In genomic region chr19:13051581-13052165, GRCh38 we compare ENCODE assay signal across 9 cellular contexts. TPM values are rescaled to one million over a fixed set of nuclear protein-coding genes. Genes with fewer than 3 reads are reported as not detected.
DNase-seq lines count a peak whose midpoint lies in the region; ATAC-seq, FAIRE-seq and TF ChIP-seq lines count a peak whose summit lies in the region.
"Had no signal": no experiment of that assay in that cellular context is flagged by ENCODE, and none has a peak within 500 bp of the region (broad histone marks: within the 10 kb centered on the region; RNA-seq: fewer than 3 reads in every experiment).

No MANE protein-coding gene starts in this region.

- H3K4me2 ChIP-seq in OCI-LY7 (ENCODE audit: low read length): no peak overlapping the region

- DNase-seq in EH (ENCODE audit: low read depth) (peak; percentile 51), NCI-H1417 treated with DMSO at 0.1 percent for 48 hours (lab: John Stamatoyannopoulos, UW) (peak; percentile 33), OCI-LY7 (ENCODE audit: low spot score) (no peak), frontal cortex (ENCODE audit: low spot score in 2 of 2) (no peak), medulla oblongata (ENCODE audit: extremely low spot score) (no peak)
- peak in 1 of 2 donors; percentile 32 for DNase-seq in activated naive CD4-positive, alpha-beta T cell treated with anti-CD3 and anti-CD28 coated beads, Interleukin-2, amount 50 U/mL, for 72 hours (ENCODE audit: low spot score in 2 of 2)
- DNase-seq in stimulated activated CD4-positive, alpha-beta T cell treated with anti-CD3 and anti-CD28 coated beads, Interleukin-4, amount 100 ng/mL, for 1 hour: peak; percentile 40

- no peak overlapping the region for H2AFZ ChIP-seq in OCI-LY7 (ENCODE audit: low read length)

- H3K9me3 Mint-ChIP-seq in activated naive CD4-positive, alpha-beta T cell treated with anti-CD3 and anti-CD28 coated beads, Interleukin-2, amount 50 U/mL, for 72 hours: no peaks in the 10 kb centered on the region

- no peaks in the 10 kb centered on the region for H3K79me2 ChIP-seq in OCI-LY7 (ENCODE audit: insufficient read depth, low read depth, low read length)

- no peak overlapping the region for H3K27ac ChIP-seq in OCI-LY7 (ENCODE audit: low read depth, low read length, poor library complexity, severe bottlenecking)
- H3K27ac ChIP-seq: neutrophil had no signal

- POLR2A ChIA-PET in OCI-LY7 (lab: Charles Lee): no interaction called here

- H3K9me2 ChIP-seq in OCI-LY7 (ENCODE audit: insufficient read depth, low read length): no peaks in the 10 kb centered on the region

- TF ChIP-seq CTCF in OCI-LY7 (conservative IDR thresholded peaks at IDR 0.05; ENCODE audit: low read length): no peak

- H3K36me3 ChIP-seq in iPS-15b (ENCODE audit: control insufficient read depth, insufficient read depth, low read length) (no peaks in the 10 kb centered on the region), OCI-LY7 (ENCODE audit: insufficient read depth, low read length) (no peaks in the 10 kb centered on the region)
- H3K36me3 ChIP-seq: neutrophil had no signal

- H3K9ac ChIP-seq in iPS-15b (ENCODE audit: low read depth, low read length): no peak overlapping the region

- CTCF ChIA-PET in OCI-LY7 (lab: Charles Lee; ENCODE audit: unreplicated experiment): no interaction called here

- H4K20me1 ChIP-seq in OCI-LY7 (ENCODE audit: insufficient read depth, low read length): no peaks in the 10 kb centered on the region

- H3K4me3 ChIP-seq in iPS-15b (ENCODE audit: low read depth, low read length): peak overlapping the region; percentile 30
- no peak overlapping the region for H3K4me3 ChIP-seq in OCI-LY7 (ENCODE audit: low read depth, low read length, poor library complexity, severe bottlenecking)

- BruUV-seq in OCI-LY7 (replicated peaks; lab: Mats Ljungman, UMichigan): no TSS peak

- H3K4me1 ChIP-seq in iPS-15b (ENCODE audit: control insufficient read depth, insufficient read depth, low read length): peaks cover 16% of the 10 kb centered on the region
- H3K4me1 ChIP-seq in OCI-LY7 (ENCODE audit: insufficient read depth, low read length, poor library complexity, severe bottlenecking): no peaks in the 10 kb centered on the region

- H3K36me3 Mint-ChIP-seq in activated naive CD4-positive, alpha-beta T cell treated with anti-CD3 and anti-CD28 coated beads, Interleukin-2, amount 50 U/mL, for 72 hours: no peaks in the 10 kb centered on the region

- intact Hi-C loops in OCI-LY7 (cut with micrococcal nuclease; ENCODE audit: unreplicated experiment): no loop called here

- peak overlapping the region; percentile 15 to 31 for H3K27ac Mint-ChIP-seq in activated naive CD4-positive, alpha-beta T cell treated with anti-CD3 and anti-CD28 coated beads, Interleukin-2, amount 50 U/mL, for 72 hours

- FAIRE-seq in frontal cortex (lab: Jason Lieb, UNC): no peak

- peak; percentile 63 to 64 for ATAC-seq in activated naive CD4-positive, alpha-beta T cell treated with anti-CD3 and anti-CD28 coated beads, Interleukin-2, amount 50 U/mL, for 72 hours

- peaks cover 94% of the 10 kb centered on the region for H3K27me3 ChIP-seq in iPS-15b (ENCODE audit: control insufficient read depth, insufficient read depth, low read length)

- H3K9me3 ChIP-seq in iPS-15b (ENCODE audit: control insufficient read depth, insufficient read depth, low read length) (no peaks in the 10 kb centered on the region), OCI-LY7 (ENCODE audit: low read length) (no peaks in the 10 kb centered on the region)
- H3K9me3 ChIP-seq: neutrophil had no signal

RNA-seq across cellular contexts. Expression of gene LYL1, which starts 51.0 kb away (rescaled TPM):
- total RNA-seq in activated naive CD4-positive, alpha-beta T cell treated with anti-CD3 and anti-CD28 coated beads, Interleukin-2, amount 50 U/mL, for 72 hours: 1 to 10 TPM in 1 of 2 donors, under 1 TPM in 1; 0.71 to 3.2 TPM
- total RNA-seq in OCI-LY7 (2014; rRNA removed; shearing (Covaris generic)): 66.8 and 75.5 TPM in 2 replicates
- total RNA-seq in OCI-LY7 (2022) (70.4 and 72.5 TPM in 2 replicates), frontal cortex (2.9 TPM)

RNA-seq across cellular contexts. Expression of gene NFIX, which starts 56.4 kb away (rescaled TPM):
- 1 to 10 TPM; 1.8 to 5.4 TPM for total RNA-seq in activated naive CD4-positive, alpha-beta T cell treated with anti-CD3 and anti-CD28 coated beads, Interleukin-2, amount 50 U/mL, for 72 hours
- 0.03 and 0.16 TPM in 2 replicates for total RNA-seq in OCI-LY7 (2014; rRNA removed; shearing (Covaris generic))
- total RNA-seq in OCI-LY7 (2022) (0.68 and 0.72 TPM in 2 replicates), frontal cortex (41.6 TPM)

Comparison
In these comparisons a context has a peak if more than half of its experiments do, and no peak if none do; other contexts are left out.
1. DNase-seq: peak in EH (single experiment), NCI-H1417 treated with DMSO at 0.1 percent for 48 hours (single experiment) and stimulated activated CD4-positive, alpha-beta T cell treated with anti-CD3 and anti-CD28 coated beads, Interleukin-4, amount 100 ng/mL, for 1 hour (single experiment); none in OCI-LY7 (single experiment), frontal cortex (0 of 2) and medulla oblongata (single experiment).
2. RNA of gene LYL1, which starts 51.0 kb away (total RNA-seq): 66.8 to 75.5 TPM in OCI-LY7; 0.71 to 3.2 TPM in activated naive CD4-positive, alpha-beta T cell treated with anti-CD3 and anti-CD28 coated beads, Interleukin-2, amount 50 U/mL, for 72 hours and 2.9 TPM in frontal cortex (single experiment); every median in the first group is over 10 times any median in the second.